Comparison of ENCODE assay signal across 8 cellular contexts in the genomic region with DNA sequence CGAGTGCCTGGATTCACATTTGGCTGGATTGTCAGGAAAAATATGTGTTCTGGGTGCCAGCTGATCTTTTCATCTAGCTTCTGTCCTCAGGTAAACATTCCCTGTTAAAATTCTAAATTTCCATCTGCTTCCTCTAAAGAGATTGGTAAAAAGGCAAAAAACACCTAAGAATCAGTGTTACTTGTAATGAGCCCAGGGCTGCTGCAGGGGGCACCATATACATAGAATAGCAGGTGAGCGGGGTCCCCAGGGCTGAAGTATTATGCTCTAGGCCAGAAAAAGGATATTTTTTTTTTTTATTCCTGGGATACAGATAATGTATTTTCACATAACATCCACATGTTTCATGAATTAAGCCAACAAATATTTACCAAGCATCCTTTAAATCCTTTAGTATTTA. TPM values are rescaled to one million over a fixed set of nuclear protein-coding genes. Genes with fewer than 3 reads are reported as not detected.
A peak's percentile ranks its signal among the peaks of the same experiment; 100 is the strongest.
DNase-seq lines count a peak whose midpoint lies in the region; ATAC-seq and TF ChIP-seq lines count a peak whose summit lies in the region.
"Not testable (repeated sequence)": the region's sequence is repeated elsewhere in the genome, so short reads cannot be mapped to it uniquely, and the experiment has no call there.

No MANE protein-coding gene starts in this region.

- H3K36me3 ChIP-seq in SK-N-SH (replicated peaks in 1 of 2; ENCODE audit: control insufficient read depth in 1 of 2, insufficient read depth in 2 of 2, low read length in 1 of 2); hepatocyte (replicated peaks; ENCODE audit: insufficient read depth, low read depth); upper lobe of right lung: not testable (repeated sequence)

- intact Hi-C loops in upper lobe of right lung (cut with DNase I) = not testable (repeated sequence)

- H3K4me1 ChIP-seq in SK-N-SH (ENCODE audit: control insufficient read depth in 1 of 2, insufficient read depth in 2 of 2, low read depth in 1 of 2, low read length in 1 of 2); hepatocyte (ENCODE audit: insufficient read depth); upper lobe of right lung: not testable (repeated sequence)

- CTCF ChIA-PET in SK-N-SH (lab: Yijun Ruan, JAX) = interaction anchor here (1.0 to 1.6 kb wide), 2 partner anchors 489 to 568 kb away, joined by 3 read pairs; no protein-coding TSS in a partner anchor

- not testable (repeated sequence) for H3K27me3 ChIP-seq in SK-N-SH (ENCODE audit: insufficient read depth); hepatocyte; upper lobe of right lung

- POLR2A ChIA-PET in SK-N-SH (lab: Yijun Ruan, JAX) = not testable (repeated sequence)

- H3K9ac ChIP-seq in SK-N-SH = not testable (repeated sequence)

- WGBS in SK-N-SH (ENCODE audit: low lambda C conversion rate) = 46% methylated on average over 2 of the region's 2 CpGs
- 75% methylated on average over 2 of the region's 2 CpGs for WGBS in hepatocyte (ENCODE audit: low lambda C conversion rate, missing lambda C conversion rate)

- H3K4me3 ChIP-seq in GM12875 (ENCODE audit: low read depth, low read length); SK-N-SH (ENCODE audit: low read depth in 2 of 2, low read length in 1 of 2); cardiac fibroblast (replicated peaks in 1 of 2; ENCODE audit: low read depth in 2 of 2, low read length in 2 of 2); hepatocyte; upper lobe of right lung: not testable (repeated sequence)

- TF ChIP-seq CTCF in C4-2B (conservative IDR thresholded peaks at IDR 0.05) (peak; percentile 28), GM12875 (IDR thresholded peaks at IDR 0.05; ENCODE audit: borderline replicate concordance, insufficient read depth, low read depth, low read length) (peak; percentile 24; the same call in 1 of the 2 replicates), SK-N-SH (IDR thresholded peaks at IDR 0.05) (peak; percentile 50), cardiac fibroblast (IDR thresholded peaks at IDR 0.05; ENCODE audit: low read depth, low read length) (peak; percentile 24), hepatocyte (IDR thresholded peaks at IDR 0.05; ENCODE audit: poor library complexity) (peak; percentile 35), upper lobe of right lung (IDR thresholded peaks at IDR 0.05) (peak; percentile 20)

- not testable (repeated sequence) for H3K9me2 ChIP-seq in SK-N-SH; hepatocyte (replicated peaks; ENCODE audit: insufficient read depth)

- not testable (repeated sequence) for H3K9me3 ChIP-seq in SK-N-SH; hepatocyte (ENCODE audit: low read depth); upper lobe of right lung

- not testable (repeated sequence) for TF ChIP-seq EP300 in SK-N-SH (IDR thresholded peaks at IDR 0.05; ENCODE audit: borderline replicate concordance in 1 of 2, low read depth in 1 of 2, low read length in 1 of 2)

- H4K20me1 ChIP-seq in SK-N-SH (ENCODE audit: insufficient read depth); hepatocyte (ENCODE audit: insufficient read depth, poor library complexity, severe bottlenecking): not testable (repeated sequence)

- ATAC-seq in HG02885 (IDR thresholded peaks at IDR 0.05; ENCODE audit: poor library complexity, unreplicated experiment) (peak; percentile 59), upper lobe of right lung (peak; percentile 46)

- TF ChIP-seq RAD21 in SK-N-SH (IDR thresholded peaks at IDR 0.05; ENCODE audit: low read length) = peak; percentile 54

- not testable (repeated sequence) for H3K79me2 ChIP-seq in SK-N-SH (ENCODE audit: insufficient read depth); hepatocyte

- H3K27ac ChIP-seq in C4-2B; SK-N-SH (ENCODE audit: low read depth in 2 of 2, low read length in 1 of 2); hepatocyte; upper lobe of right lung: not testable (repeated sequence)

- H3F3A ChIP-seq in SK-N-SH (replicated peaks; ENCODE audit: insufficient read depth) = not testable (repeated sequence)

- H2AFZ ChIP-seq in SK-N-SH (ENCODE audit: low read depth); hepatocyte: not testable (repeated sequence)

- not testable (repeated sequence) for H3K4me2 ChIP-seq in SK-N-SH, hepatocyte

- DNase-seq in NCI-H1694 treated with DMSO at 0.1 percent for 48 hours (lab: John Stamatoyannopoulos, UW) = peak; percentile 16
- not testable (repeated sequence) for DNase-seq in SK-N-SH; cardiac fibroblast (ENCODE audit: low read depth in 2 of 2); hepatocyte (ENCODE audit: low spot score); upper lobe of right lung

TF ChIP-seq in SK-N-SH, 30 proteins besides CTCF, POLR2A, EP300 and RAD21:
- peak; percentile 22; the same call in 1 of the 2 replicates for TF ChIP-seq SMC3 (IDR thresholded peaks at IDR 0.05; ENCODE audit: low read depth, low read length)

RNA-seq across cellular contexts. Expression of a gene that starts 18.4 kb away (rescaled TPM):
- polyA plus RNA-seq in SK-N-SH (2012; rRNA removed) = 27.7 and 36.1 TPM in 2 replicates
- polyA plus RNA-seq in SK-N-SH (2012; cell fraction: cytosol; rRNA removed) = 43.1 and 47.2 TPM in 2 replicates
- 14.0 and 23.6 TPM in 2 replicates for polyA plus RNA-seq in SK-N-SH (2012; cell fraction: nucleus; rRNA removed)
- 16.7 and 17.8 TPM in 2 replicates for total RNA-seq in hepatocyte
- 7.6 and 8.8 TPM in 2 replicates for polyA plus RNA-seq in hepatocyte
- total RNA-seq in upper lobe of right lung = 52.0 TPM
